25 cellular contexts compared by ENCODE assay signal in genomic region chr7:27967639-27968038, GRCh38.
"Had no signal": no experiment of that assay in that cellular context is flagged by ENCODE, and none has a peak within 500 bp of the region (broad histone marks: within the 10 kb centered on the region; RNA-seq: fewer than 3 reads in every experiment).

No MANE protein-coding gene starts in this region.

- H3K4me1 ChIP-seq: colonic mucosa had no signal

- H3K27ac Mint-ChIP-seq: activated CD4-positive, alpha-beta T cell treated with anti-CD3 and anti-CD28 coated beads, Interleukin-2, amount 10 ng/mL, durations not matched to agents 7 days and 5 days; activated CD8-positive, alpha-beta T cell treated with anti-CD3 and anti-CD28 coated beads, Interleukin-2, amount 10 ng/mL, durations not matched to agents 7 days and 5 days; activated naive CD4-positive, alpha-beta T cell treated with anti-CD3 and anti-CD28 coated beads, Interleukin-2, amount 10 ng/mL, durations not matched to agents 7 days and 5 days; activated naive CD8-positive, alpha-beta T cell treated with anti-CD3 and anti-CD28 coated beads, Interleukin-2, amount 50 U/mL, for 24 hours; mesothelial cell of epicardium; nephron progenitor cell; stimulated activated naive B cell treated with anti-CD40 and anti-IgM and Interleukin-4, amounts not matched to agents 10 μg/mL and 1 μg/mL and 100 μg/mL, for 72 hours had no signal

- H3K27ac ChIP-seq: brain microvascular endothelial cell, colonic mucosa, sigmoid colon had no signal

- ATAC-seq: activated CD4-positive, CD25-positive, alpha-beta regulatory T cell treated with anti-CD3 and anti-CD28 coated beads, Interleukin-2, amount 50 U/mL, for 24 hours; activated CD8-positive, alpha-beta T cell treated with anti-CD3 and anti-CD28 coated beads, Interleukin-2, amount 10 ng/mL, durations not matched to agents 7 days and 5 days; activated naive CD8-positive, alpha-beta T cell treated with anti-CD3 and anti-CD28 coated beads, Interleukin-2, amount 50 U/mL, for 24 hours; stimulated activated naive B cell treated with anti-CD40 and anti-IgM and Interleukin-4, amounts not matched to agents 10 μg/mL and 1 μg/mL and 100 μg/mL, for 72 hours had no signal

- H3K4me3 Mint-ChIP-seq: activated CD4-positive, alpha-beta T cell treated with anti-CD3 and anti-CD28 coated beads, Interleukin-2, amount 10 ng/mL, durations not matched to agents 7 days and 5 days; activated CD8-positive, alpha-beta T cell treated with anti-CD3 and anti-CD28 coated beads, Interleukin-2, amount 10 ng/mL, durations not matched to agents 7 days and 5 days; activated naive CD4-positive, alpha-beta T cell treated with anti-CD3 and anti-CD28 coated beads, Interleukin-2, amount 10 ng/mL, durations not matched to agents 7 days and 5 days; activated naive CD8-positive, alpha-beta T cell treated with anti-CD3 and anti-CD28 coated beads, Interleukin-2, amount 50 U/mL, for 24 hours; central memory CD8-positive, alpha-beta T cell; mesothelial cell of epicardium; nephron progenitor cell; stimulated activated naive B cell treated with anti-CD40 and anti-IgM and Interleukin-4, amounts not matched to agents 10 μg/mL and 1 μg/mL and 100 μg/mL, for 72 hours had no signal

- H3K36me3 Mint-ChIP-seq: activated naive CD4-positive, alpha-beta T cell treated with anti-CD3 and anti-CD28 coated beads, Interleukin-2, amount 10 ng/mL, durations not matched to agents 7 days and 5 days; mesothelial cell of epicardium had no signal

- FAIRE-seq: endometrium, keratinocyte had no signal

- H3K9me3 ChIP-seq: colonic mucosa, sigmoid colon had no signal

- H3K27me3 Mint-ChIP-seq: activated naive CD4-positive, alpha-beta T cell treated with anti-CD3 and anti-CD28 coated beads, Interleukin-2, amount 10 ng/mL, durations not matched to agents 7 days and 5 days; activated naive CD8-positive, alpha-beta T cell treated with anti-CD3 and anti-CD28 coated beads, Interleukin-2, amount 50 U/mL, for 24 hours; central memory CD8-positive, alpha-beta T cell; stimulated activated naive B cell treated with anti-CD40 and anti-IgM and Interleukin-4, amounts not matched to agents 10 μg/mL and 1 μg/mL and 100 μg/mL, for 72 hours had no signal

- H3K27me3 ChIP-seq: brain microvascular endothelial cell, colonic mucosa, sigmoid colon had no signal

- H3K9me3 Mint-ChIP-seq: activated naive CD4-positive, alpha-beta T cell treated with anti-CD3 and anti-CD28 coated beads, Interleukin-2, amount 10 ng/mL, durations not matched to agents 7 days and 5 days; activated naive CD8-positive, alpha-beta T cell treated with anti-CD3 and anti-CD28 coated beads, Interleukin-2, amount 50 U/mL, for 24 hours; central memory CD8-positive, alpha-beta T cell; mesothelial cell of epicardium; nephron progenitor cell; stimulated activated naive B cell treated with anti-CD40 and anti-IgM and Interleukin-4, amounts not matched to agents 10 μg/mL and 1 μg/mL and 100 μg/mL, for 72 hours had no signal

- DNase-seq: activated CD4-positive, alpha-beta T cell treated with anti-CD3 and anti-CD28 coated beads, Interleukin-2, amount 10 ng/mL, durations not matched to agents 7 days and 5 days; activated CD8-positive, alpha-beta memory T cell treated with anti-CD3 and anti-CD28 coated beads, Interleukin-2, amount 50 U/mL, for 4 hours; activated CD8-positive, alpha-beta T cell treated with anti-CD3 and anti-CD28 coated beads, Interleukin-2, amount 10 ng/mL, durations not matched to agents 7 days and 5 days; activated effector memory CD4-positive, alpha-beta T cell treated with Interleukin-2 at 50 U/mL for 16 hours; activated naive CD4-positive, alpha-beta T cell treated with anti-CD3 and anti-CD28 coated beads, Interleukin-2, amount 10 ng/mL, durations not matched to agents 7 days and 5 days; activated naive CD8-positive, alpha-beta T cell treated with anti-CD3 and anti-CD28 coated beads, Interleukin-2, amount 50 U/mL, for 24 hours; activated T-cell treated with anti-CD3 and anti-CD28 coated beads, Interleukin-2, amount 50 U/mL, for 48 hours; aorta; brain microvascular endothelial cell; colonic mucosa; erythroblast; foreskin melanocyte; head of caudate nucleus; nephron progenitor cell; nucleus accumbens; sigmoid colon; stimulated activated CD4-positive, alpha-beta T cell treated with anti-CD3 and anti-CD28 coated beads, Interleukin-4, amount 100 ng/mL, for 24 hours; stimulated activated naive B cell treated with anti-CD40 and anti-IgM and Interleukin-4, amounts not matched to agents 10 μg/mL and 1 μg/mL and 100 μg/mL, for 72 hours; T1000 had no signal

- H3K4me3 ChIP-seq: colonic mucosa, lung, sigmoid colon had no signal

- H3K36me3 ChIP-seq: brain microvascular endothelial cell, colonic mucosa, sigmoid colon had no signal
